Comparison of ENCODE assay signal across 1 cellular context in genomic region chr12:84069699-84070098, GRCh38.
TF ChIP-seq lines count a peak whose summit lies in the region.

No MANE protein-coding gene starts in this region.

TF ChIP-seq in IMR-90, 13 proteins besides CTCF, POLR2A, EP300 and RAD21 (continued from another document):
- TF ChIP-seq CHD1 (IDR thresholded peaks at IDR 0.05; ENCODE audit: low read depth, low read length), result no peak
- no peak for TF ChIP-seq NFE2L2 (IDR thresholded peaks at IDR 0.05; ENCODE audit: low read depth, low read length)
- no peak for TF ChIP-seq ELK1 (IDR thresholded peaks at IDR 0.05; ENCODE audit: borderline replicate concordance, low read depth, low read length)
